ENCODE assay signal across 1 cellular context in the genomic region with DNA sequence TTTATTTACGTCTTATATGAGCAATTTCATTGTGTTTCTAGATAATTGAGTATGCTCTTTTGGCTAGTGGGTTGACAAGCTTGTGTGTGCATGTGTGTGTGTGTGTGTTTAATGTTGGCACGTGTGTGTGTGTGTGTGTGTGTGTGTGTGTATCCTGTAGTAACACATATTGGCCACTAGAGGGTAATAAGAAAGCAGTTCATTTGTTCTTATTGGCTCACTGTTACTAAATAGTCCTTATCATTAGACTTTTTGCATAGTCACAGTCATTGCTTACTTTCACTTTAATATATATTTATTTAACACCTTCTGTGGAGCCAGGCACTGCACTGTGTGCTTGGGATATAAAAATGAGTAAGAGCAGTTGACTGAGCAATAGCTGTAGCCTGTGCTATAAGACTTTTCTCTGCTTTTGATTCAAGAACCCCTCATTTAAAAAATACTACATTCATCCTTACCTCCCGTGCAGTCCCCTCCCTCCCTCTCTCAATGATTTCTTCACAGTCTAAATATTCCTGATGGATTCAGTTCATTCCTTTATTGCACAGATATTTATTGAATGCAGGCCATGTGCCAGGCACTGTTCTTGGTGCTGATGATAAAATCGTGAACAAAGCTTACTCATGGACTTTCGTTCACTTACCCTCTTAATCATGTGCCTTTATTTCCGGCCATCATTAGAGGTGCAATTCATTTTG.
TF ChIP-seq lines count a peak whose summit lies in the region.

No MANE protein-coding gene starts in this region.

TF ChIP-seq in GM12878, 131 proteins besides CTCF, POLR2A, EP300 and RAD21 (continued from another document and continues in another):
- TF ChIP-seq, protein P1, sequence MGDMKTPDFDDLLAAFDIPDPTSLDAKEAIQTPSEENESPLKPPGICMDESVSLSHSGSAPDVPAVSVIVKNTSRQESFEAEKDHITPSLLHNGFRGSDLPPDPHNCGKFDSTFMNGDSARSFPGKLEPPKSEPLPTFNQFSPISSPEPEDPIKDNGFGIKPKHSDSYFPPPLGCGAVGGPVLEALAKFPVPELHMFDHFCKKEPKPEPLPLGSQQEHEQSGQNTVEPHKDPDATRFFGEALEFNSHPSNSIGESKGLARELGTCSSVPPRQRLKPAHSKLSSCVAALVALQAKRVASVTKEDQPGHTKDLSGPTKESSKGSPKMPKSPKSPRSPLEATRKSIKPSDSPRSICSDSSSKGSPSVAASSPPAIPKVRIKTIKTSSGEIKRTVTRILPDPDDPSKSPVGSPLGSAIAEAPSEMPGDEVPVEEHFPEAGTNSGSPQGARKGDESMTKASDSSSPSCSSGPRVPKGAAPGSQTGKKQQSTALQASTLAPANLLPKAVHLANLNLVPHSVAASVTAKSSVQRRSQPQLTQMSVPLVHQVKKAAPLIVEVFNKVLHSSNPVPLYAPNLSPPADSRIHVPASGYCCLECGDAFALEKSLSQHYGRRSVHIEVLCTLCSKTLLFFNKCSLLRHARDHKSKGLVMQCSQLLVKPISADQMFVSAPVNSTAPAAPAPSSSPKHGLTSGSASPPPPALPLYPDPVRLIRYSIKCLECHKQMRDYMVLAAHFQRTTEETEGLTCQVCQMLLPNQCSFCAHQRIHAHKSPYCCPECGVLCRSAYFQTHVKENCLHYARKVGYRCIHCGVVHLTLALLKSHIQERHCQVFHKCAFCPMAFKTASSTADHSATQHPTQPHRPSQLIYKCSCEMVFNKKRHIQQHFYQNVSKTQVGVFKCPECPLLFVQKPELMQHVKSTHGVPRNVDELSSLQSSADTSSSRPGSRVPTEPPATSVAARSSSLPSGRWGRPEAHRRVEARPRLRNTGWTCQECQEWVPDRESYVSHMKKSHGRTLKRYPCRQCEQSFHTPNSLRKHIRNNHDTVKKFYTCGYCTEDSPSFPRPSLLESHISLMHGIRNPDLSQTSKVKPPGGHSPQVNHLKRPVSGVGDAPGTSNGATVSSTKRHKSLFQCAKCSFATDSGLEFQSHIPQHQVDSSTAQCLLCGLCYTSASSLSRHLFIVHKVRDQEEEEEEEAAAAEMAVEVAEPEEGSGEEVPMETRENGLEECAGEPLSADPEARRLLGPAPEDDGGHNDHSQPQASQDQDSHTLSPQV (IDR thresholded peaks at IDR 0.05): no peak
- TF ChIP-seq, protein P2, sequence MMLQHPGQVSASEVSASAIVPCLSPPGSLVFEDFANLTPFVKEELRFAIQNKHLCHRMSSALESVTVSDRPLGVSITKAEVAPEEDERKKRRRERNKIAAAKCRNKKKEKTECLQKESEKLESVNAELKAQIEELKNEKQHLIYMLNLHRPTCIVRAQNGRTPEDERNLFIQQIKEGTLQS (IDR thresholded peaks at IDR 0.05; ENCODE audit: borderline replicate concordance, extremely low read depth, low read depth, low read length): no peak
- TF ChIP-seq SMAD5 (IDR thresholded peaks at IDR 0.05; ENCODE audit: low read depth) (no peak), RFX5 (IDR thresholded peaks at IDR 0.05; ENCODE audit: low read depth, low read length) (no peak), RELA (IDR thresholded peaks at IDR 0.05; ENCODE audit: borderline replicate concordance, partially characterized antibody) (no peak), SP1 (IDR thresholded peaks at IDR 0.05; ENCODE audit: low read depth, low read length) (no peak), EED (IDR thresholded peaks at IDR 0.05; ENCODE audit: low read depth) (no peak), BRCA1 (IDR thresholded peaks at IDR 0.05; ENCODE audit: low read depth, low read length) (no peak), NR2C1 (IDR thresholded peaks at IDR 0.05) (no peak), RBBP5 (conservative IDR thresholded peaks at IDR 0.05) (no peak), CREB1 (IDR thresholded peaks at IDR 0.05; ENCODE audit: low read depth) (no peak), STAT3 (IDR thresholded peaks at IDR 0.05; ENCODE audit: low read depth, low read length) (no peak), CHD2 (IDR thresholded peaks at IDR 0.05; ENCODE audit: borderline replicate concordance, low read depth, low read length) (no peak), GABPA (IDR thresholded peaks at IDR 0.05; ENCODE audit: low read depth) (0 out of 2 replicates have a peak, but pooled peaks have one; percentile 21), MXI1 (IDR thresholded peaks at IDR 0.05; ENCODE audit: low read depth, low read length) (no peak), PAX5 (IDR thresholded peaks at IDR 0.05; ENCODE audit: borderline replicate concordance, low read depth, low read length) (no peak), CHD4 (IDR thresholded peaks at IDR 0.05) (no peak), SMARCA5 (IDR thresholded peaks at IDR 0.05) (peak; percentile 37; the same call in 1 of the 2 replicates), JUND (IDR thresholded peaks at IDR 0.05; ENCODE audit: low read depth, low read length) (no peak), SPI1 (IDR thresholded peaks at IDR 0.05; ENCODE audit: borderline replicate concordance, insufficient read depth, low read depth, low read length) (no peak), KAT2A (conservative IDR thresholded peaks at IDR 0.05; ENCODE audit: control insufficient read depth, low read depth, low read length) (no peak), BACH1 (IDR thresholded peaks at IDR 0.05; ENCODE audit: borderline replicate concordance) (no peak), RUNX3 (IDR thresholded peaks at IDR 0.05; ENCODE audit: low read length) (0 out of 2 replicates have a peak, but pooled peaks have one; percentile 35), JUNB (IDR thresholded peaks at IDR 0.05) (peak; percentile 30; the same call in 1 of the 2 replicates), TAF1 (IDR thresholded peaks at IDR 0.05; ENCODE audit: borderline replicate concordance, low read depth, low read length) (no peak), RB1 (IDR thresholded peaks at IDR 0.05; ENCODE audit: borderline replicate concordance) (no peak; the same call in 1 of the 2 replicates), ZNF384 (IDR thresholded peaks at IDR 0.05; ENCODE audit: borderline replicate concordance, low read depth, low read length) (no peak), MEF2A (IDR thresholded peaks at IDR 0.05; ENCODE audit: insufficient read depth, low read depth, low read length) (no peak), CBFB (IDR thresholded peaks at IDR 0.05; ENCODE audit: low read depth) (no peak), ZSCAN29 (IDR thresholded peaks at IDR 0.05) (no peak), ZNF274 (IDR thresholded peaks at IDR 0.05; ENCODE audit: insufficient read depth, insufficient read length) (no peak), EZH2 (IDR thresholded peaks at IDR 0.05; ENCODE audit: borderline replicate concordance, control insufficient read depth, low read depth, low read length) (no peak), WRNIP1 (IDR thresholded peaks at IDR 0.05; ENCODE audit: borderline replicate concordance, low read depth, low read length) (no peak), CBX5 (IDR thresholded peaks at IDR 0.05; ENCODE audit: low read depth) (no peak), SREBF1 (IDR thresholded peaks at IDR 0.05; ENCODE audit: low read length) (no peak), ZZZ3 (IDR thresholded peaks at IDR 0.05; ENCODE audit: control insufficient read depth, insufficient read length, low read depth) (no peak), CHD1 (IDR thresholded peaks at IDR 0.05; ENCODE audit: low read depth, low read length) (no peak), KLF5 (IDR thresholded peaks at IDR 0.05; ENCODE audit: partially characterized antibody) (no peak)
- TF ChIP-seq, protein P3, sequence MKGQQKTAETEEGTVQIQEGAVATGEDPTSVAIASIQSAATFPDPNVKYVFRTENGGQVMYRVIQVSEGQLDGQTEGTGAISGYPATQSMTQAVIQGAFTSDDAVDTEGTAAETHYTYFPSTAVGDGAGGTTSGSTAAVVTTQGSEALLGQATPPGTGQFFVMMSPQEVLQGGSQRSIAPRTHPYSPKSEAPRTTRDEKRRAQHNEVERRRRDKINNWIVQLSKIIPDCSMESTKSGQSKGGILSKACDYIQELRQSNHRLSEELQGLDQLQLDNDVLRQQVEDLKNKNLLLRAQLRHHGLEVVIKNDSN (IDR thresholded peaks at IDR 0.05; ENCODE audit: borderline replicate concordance, extremely low read length, insufficient read depth, low read depth, low read length): no peak
- TF ChIP-seq, protein P4, sequence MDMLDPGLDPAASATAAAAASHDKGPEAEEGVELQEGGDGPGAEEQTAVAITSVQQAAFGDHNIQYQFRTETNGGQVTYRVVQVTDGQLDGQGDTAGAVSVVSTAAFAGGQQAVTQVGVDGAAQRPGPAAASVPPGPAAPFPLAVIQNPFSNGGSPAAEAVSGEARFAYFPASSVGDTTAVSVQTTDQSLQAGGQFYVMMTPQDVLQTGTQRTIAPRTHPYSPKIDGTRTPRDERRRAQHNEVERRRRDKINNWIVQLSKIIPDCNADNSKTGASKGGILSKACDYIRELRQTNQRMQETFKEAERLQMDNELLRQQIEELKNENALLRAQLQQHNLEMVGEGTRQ (IDR thresholded peaks at IDR 0.05; ENCODE audit: borderline replicate concordance, low read depth, low read length): no peak
- TF ChIP-seq, protein P5, sequence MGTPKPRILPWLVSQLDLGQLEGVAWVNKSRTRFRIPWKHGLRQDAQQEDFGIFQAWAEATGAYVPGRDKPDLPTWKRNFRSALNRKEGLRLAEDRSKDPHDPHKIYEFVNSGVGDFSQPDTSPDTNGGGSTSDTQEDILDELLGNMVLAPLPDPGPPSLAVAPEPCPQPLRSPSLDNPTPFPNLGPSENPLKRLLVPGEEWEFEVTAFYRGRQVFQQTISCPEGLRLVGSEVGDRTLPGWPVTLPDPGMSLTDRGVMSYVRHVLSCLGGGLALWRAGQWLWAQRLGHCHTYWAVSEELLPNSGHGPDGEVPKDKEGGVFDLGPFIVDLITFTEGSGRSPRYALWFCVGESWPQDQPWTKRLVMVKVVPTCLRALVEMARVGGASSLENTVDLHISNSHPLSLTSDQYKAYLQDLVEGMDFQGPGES (IDR thresholded peaks at IDR 0.05): no peak
- TF ChIP-seq, protein P6, sequence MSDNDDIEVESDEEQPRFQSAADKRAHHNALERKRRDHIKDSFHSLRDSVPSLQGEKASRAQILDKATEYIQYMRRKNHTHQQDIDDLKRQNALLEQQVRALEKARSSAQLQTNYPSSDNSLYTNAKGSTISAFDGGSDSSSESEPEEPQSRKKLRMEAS (IDR thresholded peaks at IDR 0.05; ENCODE audit: low read depth, low read length): no peak
- TF ChIP-seq, protein P7, sequence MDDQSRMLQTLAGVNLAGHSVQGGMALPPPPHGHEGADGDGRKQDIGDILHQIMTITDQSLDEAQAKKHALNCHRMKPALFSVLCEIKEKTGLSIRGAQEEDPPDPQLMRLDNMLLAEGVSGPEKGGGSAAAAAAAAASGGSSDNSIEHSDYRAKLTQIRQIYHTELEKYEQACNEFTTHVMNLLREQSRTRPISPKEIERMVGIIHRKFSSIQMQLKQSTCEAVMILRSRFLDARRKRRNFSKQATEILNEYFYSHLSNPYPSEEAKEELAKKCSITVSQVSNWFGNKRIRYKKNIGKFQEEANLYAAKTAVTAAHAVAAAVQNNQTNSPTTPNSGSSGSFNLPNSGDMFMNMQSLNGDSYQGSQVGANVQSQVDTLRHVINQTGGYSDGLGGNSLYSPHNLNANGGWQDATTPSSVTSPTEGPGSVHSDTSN (IDR thresholded peaks at IDR 0.05; ENCODE audit: insufficient replicate concordance, low read depth, low read length): no peak
- TF ChIP-seq, protein P8, sequence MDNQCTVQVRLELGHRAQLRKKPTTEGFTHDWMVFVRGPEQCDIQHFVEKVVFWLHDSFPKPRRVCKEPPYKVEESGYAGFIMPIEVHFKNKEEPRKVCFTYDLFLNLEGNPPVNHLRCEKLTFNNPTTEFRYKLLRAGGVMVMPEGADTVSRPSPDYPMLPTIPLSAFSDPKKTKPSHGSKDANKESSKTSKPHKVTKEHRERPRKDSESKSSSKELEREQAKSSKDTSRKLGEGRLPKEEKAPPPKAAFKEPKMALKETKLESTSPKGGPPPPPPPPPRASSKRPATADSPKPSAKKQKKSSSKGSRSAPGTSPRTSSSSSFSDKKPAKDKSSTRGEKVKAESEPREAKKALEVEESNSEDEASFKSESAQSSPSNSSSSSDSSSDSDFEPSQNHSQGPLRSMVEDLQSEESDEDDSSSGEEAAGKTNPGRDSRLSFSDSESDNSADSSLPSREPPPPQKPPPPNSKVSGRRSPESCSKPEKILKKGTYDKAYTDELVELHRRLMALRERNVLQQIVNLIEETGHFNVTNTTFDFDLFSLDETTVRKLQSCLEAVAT (IDR thresholded peaks at IDR 0.05): peak; percentile 48; the same call in 1 of the 2 replicates
- TF ChIP-seq, protein P9, sequence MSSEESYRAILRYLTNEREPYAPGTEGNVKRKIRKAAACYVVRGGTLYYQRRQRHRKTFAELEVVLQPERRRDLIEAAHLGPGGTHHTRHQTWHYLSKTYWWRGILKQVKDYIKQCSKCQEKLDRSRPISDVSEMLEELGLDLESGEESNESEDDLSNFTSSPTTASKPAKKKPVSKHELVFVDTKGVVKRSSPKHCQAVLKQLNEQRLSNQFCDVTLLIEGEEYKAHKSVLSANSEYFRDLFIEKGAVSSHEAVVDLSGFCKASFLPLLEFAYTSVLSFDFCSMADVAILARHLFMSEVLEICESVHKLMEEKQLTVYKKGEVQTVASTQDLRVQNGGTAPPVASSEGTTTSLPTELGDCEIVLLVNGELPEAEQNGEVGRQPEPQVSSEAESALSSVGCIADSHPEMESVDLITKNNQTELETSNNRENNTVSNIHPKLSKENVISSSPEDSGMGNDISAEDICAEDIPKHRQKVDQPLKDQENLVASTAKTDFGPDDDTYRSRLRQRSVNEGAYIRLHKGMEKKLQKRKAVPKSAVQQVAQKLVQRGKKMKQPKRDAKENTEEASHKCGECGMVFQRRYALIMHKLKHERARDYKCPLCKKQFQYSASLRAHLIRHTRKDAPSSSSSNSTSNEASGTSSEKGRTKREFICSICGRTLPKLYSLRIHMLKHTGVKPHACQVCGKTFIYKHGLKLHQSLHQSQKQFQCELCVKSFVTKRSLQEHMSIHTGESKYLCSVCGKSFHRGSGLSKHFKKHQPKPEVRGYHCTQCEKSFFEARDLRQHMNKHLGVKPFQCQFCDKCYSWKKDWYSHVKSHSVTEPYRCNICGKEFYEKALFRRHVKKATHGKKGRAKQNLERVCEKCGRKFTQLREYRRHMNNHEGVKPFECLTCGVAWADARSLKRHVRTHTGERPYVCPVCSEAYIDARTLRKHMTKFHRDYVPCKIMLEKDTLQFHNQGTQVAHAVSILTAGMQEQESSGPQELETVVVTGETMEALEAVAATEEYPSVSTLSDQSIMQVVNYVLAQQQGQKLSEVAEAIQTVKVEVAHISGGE (CRISPR knock-in tag; IDR thresholded peaks at IDR 0.05): no peak
- TF ChIP-seq, protein P10, sequence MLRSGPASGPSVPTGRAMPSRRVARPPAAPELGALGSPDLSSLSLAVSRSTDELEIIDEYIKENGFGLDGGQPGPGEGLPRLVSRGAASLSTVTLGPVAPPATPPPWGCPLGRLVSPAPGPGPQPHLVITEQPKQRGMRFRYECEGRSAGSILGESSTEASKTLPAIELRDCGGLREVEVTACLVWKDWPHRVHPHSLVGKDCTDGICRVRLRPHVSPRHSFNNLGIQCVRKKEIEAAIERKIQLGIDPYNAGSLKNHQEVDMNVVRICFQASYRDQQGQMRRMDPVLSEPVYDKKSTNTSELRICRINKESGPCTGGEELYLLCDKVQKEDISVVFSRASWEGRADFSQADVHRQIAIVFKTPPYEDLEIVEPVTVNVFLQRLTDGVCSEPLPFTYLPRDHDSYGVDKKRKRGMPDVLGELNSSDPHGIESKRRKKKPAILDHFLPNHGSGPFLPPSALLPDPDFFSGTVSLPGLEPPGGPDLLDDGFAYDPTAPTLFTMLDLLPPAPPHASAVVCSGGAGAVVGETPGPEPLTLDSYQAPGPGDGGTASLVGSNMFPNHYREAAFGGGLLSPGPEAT (IDR thresholded peaks at IDR 0.05; ENCODE audit: low read depth): 0 out of 2 replicates have a peak, but pooled peaks have one; percentile 21
